Comparison of ENCODE assay signal across 23 cellular contexts in genomic region chr20:14295238-14295637, GRCh38. TPM values are rescaled to one million over a fixed set of nuclear protein-coding genes. Genes with fewer than 3 reads are reported as not detected.
DNase-seq lines count a peak whose midpoint lies in the region; ATAC-seq, FAIRE-seq and TF ChIP-seq lines count a peak whose summit lies in the region.
"Had no signal": no experiment of that assay in that cellular context is flagged by ENCODE, and none has a peak within 500 bp of the region (broad histone marks: within the 10 kb centered on the region; RNA-seq: fewer than 3 reads in every experiment).

No MANE protein-coding gene starts in this region.

- no peaks in the 10 kb centered on the region for H3K9me1 ChIP-seq in endothelial cell of umbilical vein (replicated peaks; ENCODE audit: control insufficient read depth, extremely low read depth, insufficient read depth, low read length)

- H3K79me2 ChIP-seq in ACC112 (ENCODE audit: control insufficient read depth, insufficient read depth, low read length, unreplicated experiment) (no peaks in the 10 kb centered on the region), endothelial cell of umbilical vein (ENCODE audit: control insufficient read depth, insufficient read depth, low read length) (no peaks in the 10 kb centered on the region)

- TF ChIP-seq CTCF in endothelial cell of umbilical vein (IDR thresholded peaks at IDR 0.05; ENCODE audit: extremely low read depth in 1 of 2, insufficient read depth in 1 of 2, low read depth in 1 of 2, low read length in 2 of 2), result no peak
- no peak for TF ChIP-seq CTCF in psoas muscle (IDR thresholded peaks at IDR 0.05)

- peak overlapping the region; percentile 33 for H2AFZ ChIP-seq in ACC112 (ENCODE audit: low read length, unreplicated experiment)
- H2AFZ ChIP-seq in endothelial cell of umbilical vein (ENCODE audit: low read depth, low read length), result no peak overlapping the region

- no peak for TF ChIP-seq POLR2A in endothelial cell of umbilical vein (IDR thresholded peaks at IDR 0.05; ENCODE audit: low read depth, low read length)

- FAIRE-seq in endothelial cell of umbilical vein (lab: Jason Lieb, UNC), result no peak
- FAIRE-seq: islet of Langerhans had no signal

- H3K4me1 ChIP-seq in ACC112 (ENCODE audit: control insufficient read depth, insufficient read depth, low read length, unreplicated experiment) (no peaks in the 10 kb centered on the region), endothelial cell of umbilical vein (ENCODE audit: control insufficient read depth, extremely low read depth, insufficient read depth, low read length) (no peaks in the 10 kb centered on the region), psoas muscle (no peaks in the 10 kb centered on the region)
- H3K4me1 ChIP-seq: A549, Caco-2, colonic mucosa, SJCRH30, suprapubic skin had no signal

- no peaks in the 10 kb centered on the region for H3K27me3 ChIP-seq in ACC112 (ENCODE audit: insufficient read depth, low read length)
- H3K27me3 ChIP-seq in endothelial cell of umbilical vein (ENCODE audit: control insufficient read depth in 2 of 2, insufficient read depth in 2 of 2, low read length in 2 of 2), result no peaks in the 10 kb centered on the region
- H3K27me3 ChIP-seq in psoas muscle (ENCODE audit: insufficient read depth in 3 of 3, low read length in 2 of 3), result no peaks in the 10 kb centered on the region
- H3K27me3 ChIP-seq: brain microvascular endothelial cell, colonic mucosa, SJCRH30, suprapubic skin had no signal

- DNase-seq in HuH-7.5 (ENCODE audit: low spot score), result peak; percentile 20
- peak; percentile 8 for DNase-seq in endothelial cell of umbilical vein (ENCODE audit: low read depth, low spot score)
- no peak for DNase-seq in amygdala (lab: John Stamatoyannopoulos, UW)
- no peak for DNase-seq in psoas muscle
- DNase-seq: activated CD8-positive, alpha-beta memory T cell treated with anti-CD3 and anti-CD28 coated beads, Interleukin-2, amount 50 U/mL, for 48 hours; activated effector memory CD4-positive, alpha-beta T cell treated with Interleukin-2 at 50 U/mL for 16 hours; brain microvascular endothelial cell; Caco-2; colonic mucosa; GOT3; IMR-90; naive thymus-derived CD4-positive, alpha-beta T cell; NCI-H1436 treated with DMSO at 0.1 percent for 48 hours; NCI-H526 treated with DMSO at 0.1 percent for 48 hours; right cardiac atrium; SJCRH30 had no signal

- H3K27ac ChIP-seq in ACC112 (ENCODE audit: low read depth, low read length) (no peak overlapping the region), endothelial cell of umbilical vein (ENCODE audit: insufficient read depth, low read depth, low read length) (no peak overlapping the region), psoas muscle (no peak overlapping the region)
- H3K27ac ChIP-seq: A549, brain microvascular endothelial cell, colonic mucosa, SJCRH30, suprapubic skin had no signal

- H3K4me3 ChIP-seq in ACC112 (ENCODE audit: low read depth, low read length) (no peak overlapping the region), endothelial cell of umbilical vein (replicated peaks in 1 of 3; ENCODE audit: insufficient read depth in 1 of 3, low read depth in 1 of 3, low read length in 3 of 3) (no peak overlapping the region), psoas muscle (no peak overlapping the region)
- H3K4me3 ChIP-seq: A549, colonic mucosa, SJCRH30, suprapubic skin had no signal

- BruUV-seq in endothelial cell of umbilical vein (replicated peaks; lab: Mats Ljungman, UMichigan), result no TSS peak

- CTCF ChIA-PET in endothelial cell of umbilical vein (lab: Charles Lee), result no interaction called here

- ATAC-seq in GM21786 (IDR thresholded peaks at IDR 0.05; ENCODE audit: unreplicated experiment) (peak; percentile 85), GM18907 (IDR thresholded peaks at IDR 0.05; ENCODE audit: unreplicated experiment) (no peak), HG03460 (IDR thresholded peaks at IDR 0.05; ENCODE audit: unreplicated experiment) (no peak), psoas muscle (no peak)
- ATAC-seq: A549; naive thymus-derived CD4-positive, alpha-beta T cell; right cardiac atrium had no signal

- intact Hi-C loops in endothelial cell of umbilical vein (cut with micrococcal nuclease) (no loop called here), psoas muscle (cut with DNase I) (no loop called here)

- H3K9ac ChIP-seq in endothelial cell of umbilical vein (replicated peaks; ENCODE audit: extremely low read depth, insufficient read depth, low read length), result no peak overlapping the region

- no peak overlapping the region for H3K4me2 ChIP-seq in endothelial cell of umbilical vein (ENCODE audit: insufficient read depth, low read length)
- H3K4me2 ChIP-seq: A549 had no signal

- H3K36me3 ChIP-seq in ACC112 (ENCODE audit: insufficient read depth, low read length) (no peaks in the 10 kb centered on the region), endothelial cell of umbilical vein (ENCODE audit: control insufficient read depth in 2 of 2, extremely low read depth in 1 of 2, insufficient read depth in 2 of 2, low read length in 2 of 2) (no peaks in the 10 kb centered on the region), psoas muscle (ENCODE audit: insufficient read depth in 1 of 2, low read depth in 1 of 2) (no peaks in the 10 kb centered on the region)
- H3K36me3 ChIP-seq: brain microvascular endothelial cell, colonic mucosa, SJCRH30, suprapubic skin had no signal

- POLR2A ChIA-PET in endothelial cell of umbilical vein (lab: Charles Lee), result no interaction called here

- 25 to 40% (median 31%) methylated on average over 2 of the region's 2 CpGs for WGBS in psoas muscle, 3 donors

- no peaks in the 10 kb centered on the region for H4K20me1 ChIP-seq in endothelial cell of umbilical vein (replicated peaks; ENCODE audit: control insufficient read depth, extremely low read depth, insufficient read depth, low read length)

- H3K9me3 ChIP-seq in endothelial cell of umbilical vein (replicated peaks; ENCODE audit: control insufficient read depth, insufficient read depth, low read length), result no peaks in the 10 kb centered on the region
- no peaks in the 10 kb centered on the region for H3K9me3 ChIP-seq in psoas muscle
- H3K9me3 ChIP-seq: A549, Caco-2, colonic mucosa, SJCRH30, suprapubic skin had no signal

- dilution Hi-C loops in endothelial cell of umbilical vein (cut with MboI; ENCODE audit: extremely low pct_ligation_motif_present, low sequenced_read_pairs), result no loop called here

TF ChIP-seq in endothelial cell of umbilical vein, 7 proteins besides CTCF, POLR2A, EP300 and RAD21:
- TF ChIP-seq EZH2 (IDR thresholded peaks at IDR 0.05; ENCODE audit: borderline replicate concordance, low read depth, low read length, severe bottlenecking) (no peak), GATA2 (IDR thresholded peaks at IDR 0.05; ENCODE audit: insufficient read depth, insufficient read length, low read depth, low read length) (no peak), FOS (IDR thresholded peaks at IDR 0.05; ENCODE audit: borderline replicate concordance, insufficient read depth, low read length) (no peak), POLR2AphosphoS5 (IDR thresholded peaks at IDR 0.05; ENCODE audit: insufficient read depth, low read depth, low read length) (no peak), JUN (IDR thresholded peaks at IDR 0.05; ENCODE audit: borderline replicate concordance, insufficient read depth, insufficient read length, low read depth) (no peak), MAX (IDR thresholded peaks at IDR 0.05; ENCODE audit: insufficient read depth, insufficient read length) (no peak), MYC (IDR thresholded peaks at IDR 0.05; ENCODE audit: low read depth, low read length) (no peak)
TF ChIP-seq in endothelial cell of umbilical vein: peak in this region for 0.

RNA-seq across cellular contexts. Expression of gene FLRT3, which starts 42.2 kb away (rescaled TPM):
- total RNA-seq in endothelial cell of umbilical vein, result 0.09 and 0.13 TPM in 2 replicates
- polyA plus RNA-seq in endothelial cell of umbilical vein, result 0.06 and 0.08 TPM in 2 replicates
- polyA plus RNA-seq in endothelial cell of umbilical vein (2011; cell fraction: cytosol; rRNA removed), result 0.06 and 0.07 TPM in 2 replicates
- 0.11 and 0.20 TPM in 2 replicates for polyA plus RNA-seq in endothelial cell of umbilical vein (2011; cell fraction: nucleus; rRNA removed)
- polyA plus RNA-seq in endothelial cell of umbilical vein (2012), result 0.14 and 0.48 TPM in 2 replicates
- polyA minus RNA-seq in endothelial cell of umbilical vein, result 0.12 TPM in 1 of 2 replicates, not detected in the other
- polyA minus RNA-seq in endothelial cell of umbilical vein (2011; cell fraction: cytosol; rRNA and poly(A)+ RNA removed), result 0.51 TPM
- polyA minus RNA-seq in endothelial cell of umbilical vein (2011; cell fraction: nucleus; rRNA and poly(A)+ RNA removed), result 0.10 and 0.29 TPM in 2 replicates
- total RNA-seq in psoas muscle, result 1 to 10 TPM in 3 of 4 donors, under 1 TPM in 1; 0.91 to 3.1 (median 2.1) TPM
- 1 to 10 TPM in 2 of 3 donors, under 1 TPM in 1; 0.31 to 1.0 (median 1.0) TPM for polyA plus RNA-seq in psoas muscle
- total RNA-seq: naive thymus-derived CD4-positive, alpha-beta T cell had no signal
- polyA plus RNA-seq: naive thymus-derived CD4-positive, alpha-beta T cell had no signal

Comparison
In these comparisons a context has a peak if more than half of its experiments do, and no peak if none do; other contexts are left out.
1. DNase-seq: peak in HuH-7.5 (single experiment) and endothelial cell of umbilical vein (single experiment); none in amygdala (0 of 56) and psoas muscle (0 of 2).